Comparison of ENCODE assay signal across 1 cellular context in genomic region chr9:105500108-105500766, GRCh38.
TF ChIP-seq lines count a peak whose summit lies in the region.

No MANE protein-coding gene starts in this region.

TF ChIP-seq in WTC11, 78 proteins besides CTCF, POLR2A, EP300 and RAD21 (continued from another document):
- TF ChIP-seq AR (CRISPR knock-in tag; IDR thresholded peaks at IDR 0.05) (no peak), ZNF121 (CRISPR knock-in tag; IDR thresholded peaks at IDR 0.05) (no peak), ELF4 (CRISPR knock-in tag; IDR thresholded peaks at IDR 0.05; ENCODE audit: low read depth) (no peak), RORB (CRISPR knock-in tag; IDR thresholded peaks at IDR 0.05) (no peak)
- TF ChIP-seq, protein P1, sequence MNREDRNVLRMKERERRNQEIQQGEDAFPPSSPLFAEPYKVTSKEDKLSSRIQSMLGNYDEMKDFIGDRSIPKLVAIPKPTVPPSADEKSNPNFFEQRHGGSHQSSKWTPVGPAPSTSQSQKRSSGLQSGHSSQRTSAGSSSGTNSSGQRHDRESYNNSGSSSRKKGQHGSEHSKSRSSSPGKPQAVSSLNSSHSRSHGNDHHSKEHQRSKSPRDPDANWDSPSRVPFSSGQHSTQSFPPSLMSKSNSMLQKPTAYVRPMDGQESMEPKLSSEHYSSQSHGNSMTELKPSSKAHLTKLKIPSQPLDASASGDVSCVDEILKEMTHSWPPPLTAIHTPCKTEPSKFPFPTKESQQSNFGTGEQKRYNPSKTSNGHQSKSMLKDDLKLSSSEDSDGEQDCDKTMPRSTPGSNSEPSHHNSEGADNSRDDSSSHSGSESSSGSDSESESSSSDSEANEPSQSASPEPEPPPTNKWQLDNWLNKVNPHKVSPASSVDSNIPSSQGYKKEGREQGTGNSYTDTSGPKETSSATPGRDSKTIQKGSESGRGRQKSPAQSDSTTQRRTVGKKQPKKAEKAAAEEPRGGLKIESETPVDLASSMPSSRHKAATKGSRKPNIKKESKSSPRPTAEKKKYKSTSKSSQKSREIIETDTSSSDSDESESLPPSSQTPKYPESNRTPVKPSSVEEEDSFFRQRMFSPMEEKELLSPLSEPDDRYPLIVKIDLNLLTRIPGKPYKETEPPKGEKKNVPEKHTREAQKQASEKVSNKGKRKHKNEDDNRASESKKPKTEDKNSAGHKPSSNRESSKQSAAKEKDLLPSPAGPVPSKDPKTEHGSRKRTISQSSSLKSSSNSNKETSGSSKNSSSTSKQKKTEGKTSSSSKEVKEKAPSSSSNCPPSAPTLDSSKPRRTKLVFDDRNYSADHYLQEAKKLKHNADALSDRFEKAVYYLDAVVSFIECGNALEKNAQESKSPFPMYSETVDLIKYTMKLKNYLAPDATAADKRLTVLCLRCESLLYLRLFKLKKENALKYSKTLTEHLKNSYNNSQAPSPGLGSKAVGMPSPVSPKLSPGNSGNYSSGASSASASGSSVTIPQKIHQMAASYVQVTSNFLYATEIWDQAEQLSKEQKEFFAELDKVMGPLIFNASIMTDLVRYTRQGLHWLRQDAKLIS (CRISPR knock-in tag; IDR thresholded peaks at IDR 0.05; ENCODE audit: borderline replicate concordance), result no peak
